22 cellular contexts compared by ENCODE assay signal in genomic region chr15:41932101-41932500, GRCh38. TPM values are rescaled to one million over a fixed set of nuclear protein-coding genes. Genes with fewer than 3 reads are reported as not detected.
DNase-seq lines count a peak whose midpoint lies in the region; ATAC-seq, FAIRE-seq and TF ChIP-seq lines count a peak whose summit lies in the region.
"Had no signal": no experiment of that assay in that cellular context is flagged by ENCODE, and none has a peak within 500 bp of the region (broad histone marks: within the 10 kb centered on the region; RNA-seq: fewer than 3 reads in every experiment).

No MANE protein-coding gene starts in this region.

- no peak for FAIRE-seq in endothelial cell of umbilical vein (lab: Jason Lieb, UNC)
- FAIRE-seq: colon, GM19239, small intestine had no signal

- CTCF ChIA-PET in PC-3 (lab: Charles Lee): no interaction called here
- CTCF ChIA-PET in endothelial cell of umbilical vein (lab: Charles Lee): interaction anchor here (1.3 to 3.3 kb wide), 3 partner anchors 27 to 40 kb away, joined by 3 to 21 read pairs (median 12); partner anchors contain the start of gene EHD4

- ATAC-seq in CD4-positive, CD25-positive, alpha-beta regulatory T cell (ENCODE audit: low read depth in 2 of 2): no peak
- ATAC-seq in PC-3: no peak
- ATAC-seq in gastrocnemius medialis: no peak
- ATAC-seq: CD8-positive, alpha-beta T cell; HCT116 had no signal

- no peaks in the 10 kb centered on the region for H3K9me3 ChIP-seq in CD4-positive, CD25-positive, alpha-beta regulatory T cell (ENCODE audit: control insufficient read depth in 2 of 2, low read length in 2 of 2)
- H3K9me3 ChIP-seq in PC-3 (ENCODE audit: low read length) (no peaks in the 10 kb centered on the region), endothelial cell of umbilical vein (replicated peaks; ENCODE audit: control insufficient read depth, insufficient read depth, low read length) (no peaks in the 10 kb centered on the region), gastrocnemius medialis (no peaks in the 10 kb centered on the region)

- H3K4me3 Mint-ChIP-seq in CD4-positive, CD25-positive, alpha-beta regulatory T cell: no peak overlapping the region
- H3K4me3 Mint-ChIP-seq: activated T-cell treated with anti-CD3 and anti-CD28 coated beads, Interleukin-2, amount 50 U/mL, for 24 hours; CD8-positive, alpha-beta T cell; endodermal cell; memory B cell had no signal

- H3K79me2 ChIP-seq in PC-3 (ENCODE audit: low read length): peaks cover 67% of the 10 kb centered on the region
- H3K79me2 ChIP-seq in endothelial cell of umbilical vein (ENCODE audit: control insufficient read depth, insufficient read depth, low read length): peaks cover 83% of the 10 kb centered on the region

- no peak overlapping the region for H3K4me2 ChIP-seq in PC-3 (ENCODE audit: low read length)
- no peak overlapping the region for H3K4me2 ChIP-seq in endothelial cell of umbilical vein (ENCODE audit: insufficient read depth, low read length)

- POLR2A ChIA-PET in PC-3 (lab: Charles Lee; ENCODE audit: unreplicated experiment): no interaction called here
- POLR2A ChIA-PET in endothelial cell of umbilical vein (lab: Charles Lee): no interaction called here

- TF ChIP-seq CTCF in PC-3 (conservative IDR thresholded peaks at IDR 0.05; ENCODE audit: low read depth, low read length) (no peak), endothelial cell of umbilical vein (IDR thresholded peaks at IDR 0.05; ENCODE audit: extremely low read depth in 1 of 2, insufficient read depth in 1 of 2, low read depth in 1 of 2, low read length in 2 of 2) (no peak), gastrocnemius medialis (IDR thresholded peaks at IDR 0.05 in 4 of 5, conservative IDR thresholded peaks at IDR 0.05 in 1 of 5) (no peak)

- H3K9me3 Mint-ChIP-seq in CD4-positive, CD25-positive, alpha-beta regulatory T cell: no peaks in the 10 kb centered on the region
- H3K9me3 Mint-ChIP-seq: CD8-positive, alpha-beta T cell; endodermal cell; memory B cell had no signal

- H3K4me1 Mint-ChIP-seq in CD4-positive, CD25-positive, alpha-beta regulatory T cell: peaks cover 19 to 58% (median 37%) of the 10 kb centered on the region in 4 donors

- H3K4me1 ChIP-seq in CD4-positive, CD25-positive, alpha-beta regulatory T cell (ENCODE audit: control insufficient read depth, insufficient read depth, low read length, poor library complexity, severe bottlenecking): peaks cover 38% of the 10 kb centered on the region
- H3K4me1 ChIP-seq in PC-3 (ENCODE audit: insufficient read depth, low read length): peaks cover 91% of the 10 kb centered on the region
- H3K4me1 ChIP-seq in endothelial cell of umbilical vein (ENCODE audit: control insufficient read depth, extremely low read depth, insufficient read depth, low read length): peaks cover 93% of the 10 kb centered on the region
- peaks cover 24 to 56% of the 10 kb centered on the region in 2 donors for H3K4me1 ChIP-seq in gastrocnemius medialis

- H2AFZ ChIP-seq in PC-3 (ENCODE audit: low read length) (no peak overlapping the region), endothelial cell of umbilical vein (ENCODE audit: low read depth, low read length) (no peak overlapping the region)

- peaks cover 5% of the 10 kb centered on the region for H3K36me3 Mint-ChIP-seq in CD4-positive, CD25-positive, alpha-beta regulatory T cell
- H3K36me3 Mint-ChIP-seq: memory B cell had no signal

- no peaks in the 10 kb centered on the region for H3K27me3 ChIP-seq in CD4-positive, CD25-positive, alpha-beta regulatory T cell (ENCODE audit: control insufficient read depth, insufficient read depth, low read length)
- H3K27me3 ChIP-seq in PC-3 (ENCODE audit: low read length) (no peaks in the 10 kb centered on the region), endothelial cell of umbilical vein (ENCODE audit: control insufficient read depth in 2 of 2, insufficient read depth in 2 of 2, low read length in 2 of 2) (no peaks in the 10 kb centered on the region), gastrocnemius medialis (no peaks in the 10 kb centered on the region)
- H3K27me3 ChIP-seq: brain microvascular endothelial cell had no signal

- no peaks in the 10 kb centered on the region for H4K20me1 ChIP-seq in PC-3 (ENCODE audit: low read length)
- no peaks in the 10 kb centered on the region for H4K20me1 ChIP-seq in endothelial cell of umbilical vein (replicated peaks; ENCODE audit: control insufficient read depth, extremely low read depth, insufficient read depth, low read length)

- H3K27me3 Mint-ChIP-seq in CD4-positive, CD25-positive, alpha-beta regulatory T cell: no peaks in the 10 kb centered on the region
- H3K27me3 Mint-ChIP-seq: activated T-cell treated with anti-CD3 and anti-CD28 coated beads, Interleukin-2, amount 50 U/mL, for 24 hours; memory B cell had no signal

- TF ChIP-seq POLR2A in endothelial cell of umbilical vein (IDR thresholded peaks at IDR 0.05; ENCODE audit: low read depth, low read length) (no peak), gastrocnemius medialis (IDR thresholded peaks at IDR 0.05) (no peak)

- H3K9me2 ChIP-seq in PC-3 (replicated peaks; ENCODE audit: low read length): no peaks in the 10 kb centered on the region

- H3F3A ChIP-seq in PC-3 (ENCODE audit: low read length, unreplicated experiment): peaks cover 17% of the 10 kb centered on the region

- H3K27ac ChIP-seq in CD4-positive, CD25-positive, alpha-beta regulatory T cell (ENCODE audit: insufficient read depth, low read length, poor library complexity, severe bottlenecking): no peak overlapping the region
- H3K27ac ChIP-seq in PC-3 (ENCODE audit: low read length): peak overlapping the region; percentile 97
- peak overlapping the region; percentile 22 for H3K27ac ChIP-seq in endothelial cell of umbilical vein (ENCODE audit: insufficient read depth, low read depth, low read length)
- H3K27ac ChIP-seq in gastrocnemius medialis: peak overlapping the region in 1 of 4 donors; percentile 69
- H3K27ac ChIP-seq: brain microvascular endothelial cell had no signal

- BruUV-seq in PC-3 (replicated peaks; lab: Mats Ljungman, UMichigan) (no TSS peak), endothelial cell of umbilical vein (replicated peaks; lab: Mats Ljungman, UMichigan) (no TSS peak)

- in situ Hi-C loops in gastrocnemius medialis (cut with MboI; ENCODE audit: low sequenced_read_pairs in 4 of 4): no loop called here

- no peak overlapping the region for H3K4me3 ChIP-seq in CD4-positive, CD25-positive, alpha-beta regulatory T cell (ENCODE audit: low read depth, low read length)
- H3K4me3 ChIP-seq in PC-3 (ENCODE audit: low read length): no peak overlapping the region
- H3K4me3 ChIP-seq in endothelial cell of umbilical vein (replicated peaks in 1 of 3; ENCODE audit: insufficient read depth in 1 of 3, low read depth in 1 of 3, low read length in 3 of 3): no peak overlapping the region
- H3K4me3 ChIP-seq in gastrocnemius medialis: no peak overlapping the region

- dilution Hi-C loops in endothelial cell of umbilical vein (cut with MboI; ENCODE audit: extremely low pct_ligation_motif_present, low sequenced_read_pairs): no loop called here

- intact Hi-C loops in PC-3 (cut with micrococcal nuclease): no loop called here
- intact Hi-C loops in endothelial cell of umbilical vein (cut with micrococcal nuclease): no loop called here
- intact Hi-C loops in posterior vena cava (cut with DNase I): loop anchor here in 1 of 2 donors (5.0 kb wide), 1 partner anchor 560 kb away; the partner anchor contains the start of gene ZNF106
- intact Hi-C loops in gastrocnemius medialis (cut with DNase I; ENCODE audit: low total_unique reads): no loop called here

- DNase-seq in CD4-positive, CD25-positive, alpha-beta regulatory T cell: no peak
- DNase-seq in PC-3 (no peak), endothelial cell of umbilical vein (ENCODE audit: low read depth, low spot score) (no peak), posterior vena cava (ENCODE audit: low spot score) (peak; percentile 46), NCI-H1436 treated with DMSO at 0.1 percent for 48 hours (lab: John Stamatoyannopoulos, UW) (no peak), gastrocnemius medialis (no peak), SW480 (ENCODE audit: low spot score) (no peak)
- DNase-seq: activated CD4-positive, alpha-beta T cell treated with anti-CD3 and anti-CD28 coated beads for 1 hour; activated CD8-positive, alpha-beta memory T cell treated with anti-CD3 and anti-CD28 coated beads for 24 hours; activated T-cell treated with anti-CD3 and anti-CD28 coated beads, Interleukin-2, amount 50 U/mL, for 24 hours; brain microvascular endothelial cell; CD8-positive, alpha-beta T cell; endodermal cell; NCI-H1092; NCI-H2029; nucleus accumbens; small intestine; stimulated activated CD4-positive, alpha-beta T cell treated with anti-CD3 and anti-CD28 coated beads, Interleukin-1b, Interleukin-23, amount 100 ng/mL, for 48 hours had no signal

- no peaks in the 10 kb centered on the region for H3K36me3 ChIP-seq in CD4-positive, CD25-positive, alpha-beta regulatory T cell (ENCODE audit: control insufficient read depth, insufficient read depth, low read length)
- H3K36me3 ChIP-seq in PC-3 (ENCODE audit: low read depth, low read length) (0 out of 2 replicates have a peak, but pooled peaks cover 5% of the 10 kb centered on the region), endothelial cell of umbilical vein (ENCODE audit: control insufficient read depth in 2 of 2, extremely low read depth in 1 of 2, insufficient read depth in 2 of 2, low read length in 2 of 2) (peaks cover 5 to 8% of the 10 kb centered on the region in 2 experiments), gastrocnemius medialis (no peaks in the 10 kb centered on the region)
- H3K36me3 ChIP-seq: brain microvascular endothelial cell had no signal

- H3K9me1 ChIP-seq in endothelial cell of umbilical vein (replicated peaks; ENCODE audit: control insufficient read depth, extremely low read depth, insufficient read depth, low read length): no peaks in the 10 kb centered on the region

- H3K9ac ChIP-seq in PC-3 (ENCODE audit: low read length): peak overlapping the region; percentile 87
- no peak overlapping the region for H3K9ac ChIP-seq in endothelial cell of umbilical vein (replicated peaks; ENCODE audit: extremely low read depth, insufficient read depth, low read length)

- peak overlapping the region in 2 of 3 donors; percentile 87 to 97 for H3K27ac Mint-ChIP-seq in CD4-positive, CD25-positive, alpha-beta regulatory T cell
- H3K27ac Mint-ChIP-seq: CD8-positive, alpha-beta T cell had no signal

RNA-seq across cellular contexts. Expression of gene SPTBN5, which starts 38.2 kb away (rescaled TPM):
- total RNA-seq in CD4-positive, CD25-positive, alpha-beta regulatory T cell: 2.7 TPM
- polyA plus RNA-seq in CD4-positive, CD25-positive, alpha-beta regulatory T cell: under 1 TPM in 1 of 4 donors, not detected in 3; 0.26 TPM
- total RNA-seq in PC-3 (2014; rRNA removed): 0.84 and 0.98 TPM in 2 replicates
- 19.0 and 19.2 TPM in 2 replicates for total RNA-seq in endothelial cell of umbilical vein
- 12.0 and 12.6 TPM in 2 replicates for polyA plus RNA-seq in endothelial cell of umbilical vein
- polyA plus RNA-seq in endothelial cell of umbilical vein (2011; cell fraction: cytosol; rRNA removed): 4.1 and 6.6 TPM in 2 replicates
- polyA plus RNA-seq in endothelial cell of umbilical vein (2011; cell fraction: nucleus; rRNA removed): 128 and 138 TPM in 2 replicates
- polyA plus RNA-seq in endothelial cell of umbilical vein (2012): 3.0 and 7.8 TPM in 2 replicates
- 7.8 and 9.6 TPM in 2 replicates for polyA minus RNA-seq in endothelial cell of umbilical vein
- polyA minus RNA-seq in endothelial cell of umbilical vein (2011; cell fraction: cytosol; rRNA and poly(A)+ RNA removed): 0.10 TPM
- 26.4 and 30.1 TPM in 2 replicates for polyA minus RNA-seq in endothelial cell of umbilical vein (2011; cell fraction: nucleus; rRNA and poly(A)+ RNA removed)
- total RNA-seq in posterior vena cava: 1 to 10 TPM in 1 of 2 donors, under 1 TPM in 1; 0.71 to 1.3 TPM
- total RNA-seq in gastrocnemius medialis: under 1 TPM in 3 of 4 donors, not detected in 1; 0.03 to 0.05 (median 0.04) TPM

RNA-seq across cellular contexts. Expression of gene EHD4, which starts 40.3 kb away (rescaled TPM):
- 57.8 TPM for total RNA-seq in CD4-positive, CD25-positive, alpha-beta regulatory T cell
- polyA plus RNA-seq in CD4-positive, CD25-positive, alpha-beta regulatory T cell: 10 to 100 TPM in 3 of 4 donors, 1 to 10 TPM in 1; 9.3 to 14.2 (median 13.5) TPM
- total RNA-seq in PC-3 (2014; rRNA removed): 57.8 and 66.9 TPM in 2 replicates
- total RNA-seq in endothelial cell of umbilical vein: 126 and 128 TPM in 2 replicates
- 96.7 and 99.1 TPM in 2 replicates for polyA plus RNA-seq in endothelial cell of umbilical vein
- 88.4 and 97.4 TPM in 2 replicates for polyA plus RNA-seq in endothelial cell of umbilical vein (2011; cell fraction: cytosol; rRNA removed)
- polyA plus RNA-seq in endothelial cell of umbilical vein (2011; cell fraction: nucleus; rRNA removed): 100 and 105 TPM in 2 replicates
- polyA plus RNA-seq in endothelial cell of umbilical vein (2012): 39.8 and 70.3 TPM in 2 replicates
- 157 and 160 TPM in 2 replicates for polyA minus RNA-seq in endothelial cell of umbilical vein
- polyA minus RNA-seq in endothelial cell of umbilical vein (2011; cell fraction: cytosol; rRNA and poly(A)+ RNA removed): 11.4 TPM
- polyA minus RNA-seq in endothelial cell of umbilical vein (2011; cell fraction: nucleus; rRNA and poly(A)+ RNA removed): 113 and 127 TPM in 2 replicates
- 10 to 100 TPM; 21.3 to 22.5 TPM for total RNA-seq in posterior vena cava
- total RNA-seq in gastrocnemius medialis: 1 to 10 TPM; 3.8 to 7.1 (median 4.3) TPM
